ENCODE assay signal across 17 cellular contexts in the genomic region with DNA sequence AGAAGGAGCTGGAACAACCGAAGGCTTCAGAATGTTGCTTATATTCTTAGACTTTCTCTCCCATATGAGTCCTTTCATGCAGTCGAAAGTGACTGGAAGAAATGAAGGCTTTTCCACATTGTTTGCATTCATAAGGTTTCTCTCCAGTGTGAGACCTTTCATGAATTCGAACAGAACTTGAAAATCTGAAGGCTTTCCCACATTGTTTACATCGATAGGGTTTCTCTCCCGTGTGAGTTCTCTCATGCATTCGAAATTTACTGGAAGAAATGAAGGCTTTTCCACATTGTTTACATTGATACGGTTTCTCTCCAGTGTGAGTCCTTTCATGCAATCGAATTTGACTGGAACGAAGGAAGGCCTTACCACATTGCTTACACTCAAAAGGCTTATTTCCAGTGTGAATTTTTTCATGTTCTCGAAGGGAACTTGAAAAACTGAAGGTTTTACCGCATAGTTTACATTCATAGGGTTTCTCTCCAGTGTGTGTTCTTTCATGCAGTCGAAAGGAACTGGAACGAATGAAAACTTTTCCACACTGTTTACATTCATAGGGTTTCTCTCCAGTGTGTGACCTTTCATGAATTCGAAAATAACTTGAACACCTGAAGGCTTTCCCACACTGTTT.
"Had no signal": no experiment of that assay in that cellular context is flagged by ENCODE, and none has a peak within 500 bp of the region (broad histone marks: within the 10 kb centered on the region; RNA-seq: fewer than 3 reads in every experiment).

No MANE protein-coding gene starts in this region.

- H3K27me3 ChIP-seq: suprapubic skin, upper lobe of right lung had no signal

- H3K4me1 ChIP-seq: suprapubic skin, upper lobe of right lung had no signal

- H3K27ac ChIP-seq: suprapubic skin, upper lobe of right lung had no signal

- ATAC-seq: effector memory CD8-positive, alpha-beta T cell; natural killer cell; right cardiac atrium; upper lobe of right lung had no signal

- DNase-seq: activated CD4-positive, alpha-beta T cell treated with anti-CD3 and anti-CD28 coated beads, Interleukin-2, amount 10 ng/mL, durations not matched to agents 7 days and 5 days; activated CD4-positive, CD25-positive, alpha-beta regulatory T cell; activated CD8-positive, alpha-beta memory T cell treated with anti-CD3 and anti-CD28 coated beads for 24 hours; activated naive CD4-positive, alpha-beta T cell treated with anti-CD3 and anti-CD28 coated beads, Interleukin-2, amount 50 U/mL, for 16 hours; central memory CD4-positive, alpha-beta T cell; cortex of kidney; effector memory CD8-positive, alpha-beta T cell; hypothalamus; natural killer cell; nucleus accumbens; right cardiac atrium; stimulated activated CD4-positive, alpha-beta T cell treated with anti-CD3 and anti-CD28 coated beads, Interleukin-12 subunit alpha, Interleukin-12 subunit beta, amount 100 ng/mL, for 4 hours; stimulated activated CD4-positive, alpha-beta T cell treated with anti-CD3 and anti-CD28 coated beads, Interleukin-2, amount 100 ng/mL, for 48 hours; stimulated activated naive CD4-positive, alpha-beta T cell treated with Interleukin-2 at 50 U/mL for 16 hours; upper lobe of right lung had no signal

- H3K4me3 ChIP-seq: lung, suprapubic skin, upper lobe of right lung had no signal
